In the genomic region with DNA sequence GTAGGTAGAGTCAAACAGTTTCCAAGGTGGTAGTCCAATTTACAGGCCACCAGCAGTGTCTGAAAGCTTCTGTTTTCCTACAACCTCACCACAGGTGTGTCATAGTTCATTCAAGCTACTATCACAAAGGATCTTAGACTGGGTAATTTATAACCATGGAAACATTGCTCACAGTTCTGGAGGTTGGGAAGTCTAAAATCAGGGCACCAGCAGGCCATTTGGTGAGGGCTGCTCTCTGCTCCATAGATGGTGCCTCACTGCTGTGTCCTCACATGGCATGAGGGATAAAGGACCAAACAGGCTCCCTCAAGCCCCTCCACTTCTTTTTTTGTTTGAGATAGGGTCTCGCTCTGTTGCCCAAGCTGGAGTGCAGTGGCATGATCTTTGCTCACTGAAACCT, we compare ENCODE assay signal across 27 cellular contexts.
"Had no signal": no experiment of that assay in that cellular context is flagged by ENCODE, and none has a peak within 500 bp of the region (broad histone marks: within the 10 kb centered on the region; RNA-seq: fewer than 3 reads in every experiment).

No MANE protein-coding gene starts in this region.

- H3K4me3 ChIP-seq: left lung, lower lobe of right lung, ovary, right atrium auricular region, right lobe of liver, skin epidermis, tibial nerve, upper lobe of left lung, vagina had no signal

- H3K9me3 ChIP-seq: left lung, lower lobe of right lung, ovary, right atrium auricular region, right lobe of liver, tibial nerve, upper lobe of left lung, vagina had no signal

- H3K36me3 ChIP-seq: left lung, lower lobe of right lung, ovary, right atrium auricular region, right lobe of liver, tibial nerve, upper lobe of left lung, vagina had no signal

- H3K27me3 ChIP-seq: left lung, ovary, right atrium auricular region, right lobe of liver, upper lobe of left lung, vagina had no signal

- H3K36me3 Mint-ChIP-seq: immature natural killer cell; mesothelial cell of epicardium; naive B cell; natural killer cell; stimulated activated naive B cell treated with anti-CD40 and anti-IgM and Interleukin-4, amounts not matched to agents 10 μg/mL and 1 μg/mL and 100 μg/mL, for 72 hours had no signal

- ATAC-seq: left colon; left lung; lower lobe of right lung; right lobe of liver; stimulated activated naive B cell treated with anti-CD40 and anti-IgM and Interleukin-4, amounts not matched to agents 10 μg/mL and 1 μg/mL and 100 μg/mL, for 72 hours had no signal

- H3K27ac Mint-ChIP-seq: mesothelial cell of epicardium; naive B cell; natural killer cell; nephron progenitor cell; progenitor cell of endocrine pancreas; stimulated activated naive CD8-positive, alpha-beta T cell treated with anti-CD3 and anti-CD28 coated beads, Interleukin-15, Interleukin-2, amounts not matched to agents 100 ng/mL and 50 ng/mL, for 24 hours had no signal

- H3K4me1 ChIP-seq: left lung, lower lobe of right lung, right atrium auricular region, right lobe of liver, tibial nerve, upper lobe of left lung, vagina had no signal

- H3K27me3 Mint-ChIP-seq: progenitor cell of endocrine pancreas had no signal

- DNase-seq: hypothalamus; kidney; left colon; left lung; lower lobe of right lung; mammary epithelial cell; mesendoderm; naive B cell; natural killer cell; nephron progenitor cell; ovary; right lobe of liver; stimulated activated CD4-positive, alpha-beta T cell treated with anti-CD3 and anti-CD28 coated beads, Interleukin-12 subunit alpha, Interleukin-12 subunit beta, amount 100 ng/mL, for 4 hours; stimulated activated CD4-positive, alpha-beta T cell treated with anti-CD3 and anti-CD28 coated beads, Interleukin-15, amount 100 ng/mL, for 24 hours; stimulated activated CD4-positive, alpha-beta T cell treated with anti-CD3 and anti-CD28 coated beads, Interleukin-2, amount 100 ng/mL, for 24 hours; stimulated activated CD4-positive, alpha-beta T cell treated with anti-CD3 and anti-CD28 coated beads, Interleukin-4, amount 100 ng/mL, for 1 hour; stimulated activated naive B cell treated with anti-CD40 and anti-IgM and Interleukin-4, amounts not matched to agents 10 μg/mL and 1 μg/mL and 100 μg/mL, for 72 hours; substantia nigra; upper lobe of left lung had no signal

- H3K9me3 Mint-ChIP-seq: immature natural killer cell; mesothelial cell of epicardium; naive B cell; natural killer cell; nephron progenitor cell; stimulated activated naive B cell treated with anti-CD40 and anti-IgM and Interleukin-4, amounts not matched to agents 10 μg/mL and 1 μg/mL and 100 μg/mL, for 72 hours; stimulated activated naive CD8-positive, alpha-beta T cell treated with anti-CD3 and anti-CD28 coated beads, Interleukin-15, Interleukin-2, amounts not matched to agents 100 ng/mL and 50 ng/mL, for 24 hours had no signal

- H3K27ac ChIP-seq: left lung, lower lobe of right lung, ovary, right atrium auricular region, right lobe of liver, skin epidermis, tibial nerve, upper lobe of left lung, vagina had no signal

- H3K4me3 Mint-ChIP-seq: immature natural killer cell; mesothelial cell of epicardium; naive B cell; natural killer cell; nephron progenitor cell; stimulated activated naive B cell treated with anti-CD40 and anti-IgM and Interleukin-4, amounts not matched to agents 10 μg/mL and 1 μg/mL and 100 μg/mL, for 72 hours; stimulated activated naive CD8-positive, alpha-beta T cell treated with anti-CD3 and anti-CD28 coated beads, Interleukin-15, Interleukin-2, amounts not matched to agents 100 ng/mL and 50 ng/mL, for 24 hours had no signal
